ENCODE assay signal across 8 cellular contexts in the genomic region with DNA sequence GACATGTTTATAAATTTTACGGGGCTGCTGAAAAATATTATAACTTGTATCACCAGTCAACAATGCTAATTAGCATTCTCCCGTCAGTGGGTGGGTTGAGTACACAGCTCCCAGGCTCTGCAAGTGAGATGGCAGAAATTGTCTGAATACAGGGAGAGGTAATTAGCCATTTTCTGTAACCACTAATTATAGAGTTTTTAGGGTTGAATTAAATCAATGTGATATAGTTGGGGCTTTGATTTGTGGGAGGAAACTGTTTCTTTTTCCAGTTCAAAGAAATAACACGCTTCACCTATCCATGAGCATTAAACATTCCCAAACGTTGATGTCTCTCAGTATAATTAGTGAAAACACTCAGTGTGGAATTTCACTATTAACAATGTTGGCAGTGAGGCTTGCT. TPM values are rescaled to one million over a fixed set of nuclear protein-coding genes. Genes with fewer than 3 reads are reported as not detected.
A peak's percentile ranks its signal among the peaks of the same experiment; 100 is the strongest.
DNase-seq lines count a peak whose midpoint lies in the region; ATAC-seq and TF ChIP-seq lines count a peak whose summit lies in the region.

No MANE protein-coding gene starts in this region.

- H3K4me3 ChIP-seq in iPS-20b (ENCODE audit: low read length) (peak overlapping the region; percentile 71), suprapubic skin (peak overlapping the region; percentile 87)

- H3K27me3 ChIP-seq in iPS-20b (ENCODE audit: insufficient read depth, low read length) (peaks cover 20% of the 10 kb centered on the region; the same call in 1 of the 2 replicates), suprapubic skin (no peaks in the 10 kb centered on the region)

- peak overlapping the region; percentile 86 for H3K4me3 Mint-ChIP-seq in activated CD4-positive, alpha-beta T cell treated with anti-CD3 and anti-CD28 coated beads, Interleukin-2, amount 10 ng/mL, durations not matched to agents 7 days and 5 days
- peak overlapping the region; percentile 88 for H3K4me3 Mint-ChIP-seq in activated CD8-positive, alpha-beta T cell treated with anti-CD3 and anti-CD28 coated beads, Interleukin-2, amount 10 ng/mL, durations not matched to agents 7 days and 5 days

- H3K27ac ChIP-seq in iPS-20b (ENCODE audit: low read length) (no peak overlapping the region), suprapubic skin (peak overlapping the region; percentile 86), substantia nigra (ENCODE audit: low read depth, low read length, poor library complexity, severe bottlenecking) (no peak overlapping the region)

- peaks cover 16% of the 10 kb centered on the region for H3K9me3 Mint-ChIP-seq in activated CD4-positive, alpha-beta T cell treated with anti-CD3 and anti-CD28 coated beads, Interleukin-2, amount 10 ng/mL, durations not matched to agents 7 days and 5 days
- H3K9me3 Mint-ChIP-seq in activated CD8-positive, alpha-beta T cell treated with anti-CD3 and anti-CD28 coated beads, Interleukin-2, amount 10 ng/mL, durations not matched to agents 7 days and 5 days (ENCODE audit: insufficient read depth): peaks cover 7% of the 10 kb centered on the region

- TF ChIP-seq CTCF in suprapubic skin (IDR thresholded peaks at IDR 0.05): no peak

- CTCF ChIA-PET in activated CD4-positive, alpha-beta T cell treated with anti-CD3 and anti-CD28 coated beads, Interleukin-2, amount 10 ng/mL, durations not matched to agents 7 days and 5 days (lab: Charles Lee): interaction anchor here (1.3 kb wide), 1 partner anchor 20 kb away, joined by 5 read pairs; no protein-coding TSS in a partner anchor
- CTCF ChIA-PET in activated CD8-positive, alpha-beta T cell treated with anti-CD3 and anti-CD28 coated beads, Interleukin-2, amount 10 ng/mL, durations not matched to agents 7 days and 5 days (lab: Charles Lee): interaction anchor here (0.8 to 2.4 kb wide), 5 partner anchors 17 to 70 kb away, joined by 3 to 18 read pairs (median 4); no protein-coding TSS in a partner anchor

- TF ChIP-seq POLR2A in suprapubic skin (IDR thresholded peaks at IDR 0.05): no peak

- 40% methylated on average over 4 of the region's 4 CpGs for WGBS in suprapubic skin

- peaks cover 19% of the 10 kb centered on the region for H3K36me3 Mint-ChIP-seq in activated CD4-positive, alpha-beta T cell treated with anti-CD3 and anti-CD28 coated beads, Interleukin-2, amount 10 ng/mL, durations not matched to agents 7 days and 5 days (ENCODE audit: low read depth)
- H3K36me3 Mint-ChIP-seq in activated CD8-positive, alpha-beta T cell treated with anti-CD3 and anti-CD28 coated beads, Interleukin-2, amount 10 ng/mL, durations not matched to agents 7 days and 5 days (ENCODE audit: low read depth): peaks cover 5% of the 10 kb centered on the region

- H3K9me3 ChIP-seq in iPS-20b (ENCODE audit: insufficient read depth, low read depth, low read length) (no peaks in the 10 kb centered on the region; the same call in 1 of the 2 replicates), suprapubic skin (no peaks in the 10 kb centered on the region)

- POLR2A ChIA-PET in activated CD4-positive, alpha-beta T cell treated with anti-CD3 and anti-CD28 coated beads, Interleukin-2, amount 10 ng/mL, durations not matched to agents 7 days and 5 days (lab: Charles Lee): no interaction called here
- POLR2A ChIA-PET in activated CD8-positive, alpha-beta T cell treated with anti-CD3 and anti-CD28 coated beads, Interleukin-2, amount 10 ng/mL, durations not matched to agents 7 days and 5 days (lab: Charles Lee): no interaction called here

- H3K9ac ChIP-seq in iPS-20b (ENCODE audit: low read depth, low read length): peak overlapping the region; percentile 33; the same call in 1 of the 2 replicates

- H3K27ac Mint-ChIP-seq in activated CD4-positive, alpha-beta T cell treated with anti-CD3 and anti-CD28 coated beads, Interleukin-2, amount 10 ng/mL, durations not matched to agents 7 days and 5 days: peak overlapping the region; percentile 84
- peak overlapping the region; percentile 81 for H3K27ac Mint-ChIP-seq in activated CD8-positive, alpha-beta T cell treated with anti-CD3 and anti-CD28 coated beads, Interleukin-2, amount 10 ng/mL, durations not matched to agents 7 days and 5 days

- peaks cover 19% of the 10 kb centered on the region for H3K4me1 Mint-ChIP-seq in activated CD4-positive, alpha-beta T cell treated with anti-CD3 and anti-CD28 coated beads, Interleukin-2, amount 10 ng/mL, durations not matched to agents 7 days and 5 days
- peaks cover 17% of the 10 kb centered on the region for H3K4me1 Mint-ChIP-seq in activated CD8-positive, alpha-beta T cell treated with anti-CD3 and anti-CD28 coated beads, Interleukin-2, amount 10 ng/mL, durations not matched to agents 7 days and 5 days (ENCODE audit: low read depth)

- no peak for ATAC-seq in activated CD8-positive, alpha-beta T cell treated with anti-CD3 and anti-CD28 coated beads, Interleukin-2, amount 10 ng/mL, durations not matched to agents 7 days and 5 days

- no peak for DNase-seq in activated CD4-positive, alpha-beta T cell treated with anti-CD3 and anti-CD28 coated beads, Interleukin-2, amount 10 ng/mL, durations not matched to agents 7 days and 5 days
- no peak for DNase-seq in activated CD4-positive, alpha-beta T cell treated with anti-CD3 and anti-CD28 coated beads, Interleukin-2, amount 50 U/mL, for 4 hours
- DNase-seq in activated CD8-positive, alpha-beta T cell treated with anti-CD3 and anti-CD28 coated beads, Interleukin-2, amount 10 ng/mL, durations not matched to agents 7 days and 5 days: no peak
- no peak for DNase-seq in suprapubic skin (ENCODE audit: low spot score in 2 of 2)
- no peak for DNase-seq in substantia nigra (lab: John Stamatoyannopoulos, UW)
- DNase-seq in NAMALWA (ENCODE audit: low spot score): no peak
- DNase-seq in NCI-H2227 (lab: John Stamatoyannopoulos, UW; ENCODE audit: unreplicated experiment): no peak

- H3K27me3 Mint-ChIP-seq in activated CD4-positive, alpha-beta T cell treated with anti-CD3 and anti-CD28 coated beads, Interleukin-2, amount 10 ng/mL, durations not matched to agents 7 days and 5 days: peaks cover 18% of the 10 kb centered on the region
- peaks cover 10% of the 10 kb centered on the region for H3K27me3 Mint-ChIP-seq in activated CD8-positive, alpha-beta T cell treated with anti-CD3 and anti-CD28 coated beads, Interleukin-2, amount 10 ng/mL, durations not matched to agents 7 days and 5 days (ENCODE audit: low read depth)

- no peak for TF ChIP-seq EP300 in suprapubic skin (IDR thresholded peaks at IDR 0.05)

- H3K4me1 ChIP-seq in iPS-20b (ENCODE audit: insufficient read depth, low read length): peaks cover 21% of the 10 kb centered on the region
- peaks cover 39% of the 10 kb centered on the region for H3K4me1 ChIP-seq in suprapubic skin

- H3K36me3 ChIP-seq in iPS-20b (ENCODE audit: insufficient read depth, low read depth, low read length) (no peaks in the 10 kb centered on the region), suprapubic skin (no peaks in the 10 kb centered on the region)

RNA-seq across cellular contexts. Expression of a gene that starts 1.4 kb away (rescaled TPM):
- 10 to 100 TPM; 16.4 to 19.3 TPM for total RNA-seq in activated CD4-positive, alpha-beta T cell treated with anti-CD3 and anti-CD28 coated beads, Interleukin-2, amount 10 ng/mL, durations not matched to agents 7 days and 5 days
- 10 to 100 TPM; 14.1 to 14.8 TPM for total RNA-seq in activated CD8-positive, alpha-beta T cell treated with anti-CD3 and anti-CD28 coated beads, Interleukin-2, amount 10 ng/mL, durations not matched to agents 7 days and 5 days
- total RNA-seq in suprapubic skin: 10 to 100 TPM; 17.7 to 33.6 (median 26.2) TPM
